8 cellular contexts compared by ENCODE assay signal in the genomic region with DNA sequence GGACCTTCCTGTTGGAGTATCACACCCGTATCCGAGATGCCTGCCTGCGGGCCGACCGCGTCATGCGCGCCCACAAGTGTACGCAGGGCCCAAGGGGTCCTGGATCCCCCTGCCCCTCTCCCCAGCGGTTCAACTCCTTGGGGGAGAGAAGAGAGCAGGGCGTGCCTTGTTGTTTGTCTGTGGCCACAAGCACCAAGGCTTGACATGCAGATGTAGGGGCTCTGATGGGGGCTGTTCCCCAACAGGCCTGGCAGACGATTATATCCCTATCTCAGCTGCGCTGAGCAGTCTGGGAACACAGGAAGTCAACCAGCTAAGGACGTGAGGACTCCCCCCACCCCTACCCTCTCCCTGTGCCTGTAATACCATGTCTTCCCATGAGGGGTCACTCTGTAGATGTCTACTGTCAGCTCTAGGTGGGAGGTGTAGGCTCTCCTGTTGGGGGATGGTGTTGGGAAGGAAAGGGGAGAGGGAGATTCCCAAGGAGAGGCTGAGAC. TPM values are rescaled to one million over a fixed set of nuclear protein-coding genes. Genes with fewer than 3 reads are reported as not detected.
DNase-seq lines count a peak whose midpoint lies in the region; ATAC-seq and TF ChIP-seq lines count a peak whose summit lies in the region.

No MANE protein-coding gene starts in this region.

- TF ChIP-seq CTCF in fibroblast of pulmonary artery (IDR thresholded peaks at IDR 0.05; ENCODE audit: low read length, missing control alignments), result peak; percentile 57
- TF ChIP-seq CTCF in upper lobe of left lung (IDR thresholded peaks at IDR 0.05), result peak in 2 of 6 experiments; percentile 8 to 54

- WGBS in upper lobe of left lung, 2 donors, result 89 to 90% methylated on average over 9 to 14 of the region's 14 CpGs

- H3K27ac ChIP-seq in SJCRH30 (no peak overlapping the region), upper lobe of left lung (no peak overlapping the region)

- H3K27me3 ChIP-seq in SJCRH30 (no peaks in the 10 kb centered on the region), upper lobe of left lung (no peaks in the 10 kb centered on the region)

- intact Hi-C loops in cardiac septum (cut with DNase I) (no loop called here), left ventricle myocardium superior (cut with micrococcal nuclease) (no loop called here)

- ATAC-seq in left ventricle myocardium superior, result no peak
- peak; percentile 27 to 30 for ATAC-seq in upper lobe of left lung (ENCODE audit: low FRiP score in 2 of 2)

- peaks cover 8% of the 10 kb centered on the region for H3K9me3 Mint-ChIP-seq in T-helper 2 cell treated with Interferon-gamma antibody and Interleukin-4, amounts not matched to agents 5 μg/mL and 100 μg/mL, for 36 hours

- peaks cover 39% of the 10 kb centered on the region for H3K36me3 ChIP-seq in SJCRH30
- H3K36me3 ChIP-seq in upper lobe of left lung, result peaks cover 19 to 56% (median 52%) of the 10 kb centered on the region in 4 donors

- peaks cover 56% of the 10 kb centered on the region for H3K36me3 Mint-ChIP-seq in T-helper 2 cell treated with Interferon-gamma antibody and Interleukin-4, amounts not matched to agents 5 μg/mL and 100 μg/mL, for 36 hours (ENCODE audit: low read depth)

- peak; percentile 49 for DNase-seq in cardiac septum (ENCODE audit: low spot score)
- no peak for DNase-seq in left ventricle myocardium superior
- DNase-seq in SJCRH30, result peak; percentile 46 to 67
- no peak for DNase-seq in fibroblast of pulmonary artery (ENCODE audit: low read depth)
- peak in 1 of 2 donors; percentile 78 for DNase-seq in upper lobe of left lung
- no peak for DNase-seq in T-helper 2 cell
- DNase-seq in T-helper 2 cell treated with Interferon-gamma antibody and Interleukin-4, amounts not matched to agents 5 μg/mL and 100 μg/mL, for 36 hours (ENCODE audit: low spot score), result no peak
- DNase-seq in RKO (ENCODE audit: low spot score), result no peak

- H3K27ac Mint-ChIP-seq in T-helper 2 cell treated with Interferon-gamma antibody and Interleukin-4, amounts not matched to agents 5 μg/mL and 100 μg/mL, for 36 hours, result no peak overlapping the region

- H3K4me1 ChIP-seq in SJCRH30, result no peaks in the 10 kb centered on the region
- H3K4me1 ChIP-seq in upper lobe of left lung, result peaks cover 12 to 27% (median 14%) of the 10 kb centered on the region in 4 donors

- H3K9me3 ChIP-seq in SJCRH30 (replicated peaks) (no peaks in the 10 kb centered on the region), upper lobe of left lung (peaks cover 0 to 7% (median 0%) of the 10 kb centered on the region in 4 donors)

- no peak overlapping the region for H3K4me3 Mint-ChIP-seq in T-helper 2 cell treated with Interferon-gamma antibody and Interleukin-4, amounts not matched to agents 5 μg/mL and 100 μg/mL, for 36 hours

- no peak for TF ChIP-seq EP300 in upper lobe of left lung (IDR thresholded peaks at IDR 0.05)

- H3K4me3 ChIP-seq in SJCRH30 (no peak overlapping the region), fibroblast of pulmonary artery (replicated peaks; ENCODE audit: low read depth, low read length) (no peak overlapping the region), upper lobe of left lung (no peak overlapping the region)

- peaks cover 21% of the 10 kb centered on the region for H3K4me1 Mint-ChIP-seq in T-helper 2 cell treated with Interferon-gamma antibody and Interleukin-4, amounts not matched to agents 5 μg/mL and 100 μg/mL, for 36 hours (ENCODE audit: low read depth)

- no peaks in the 10 kb centered on the region for H3K27me3 Mint-ChIP-seq in T-helper 2 cell treated with Interferon-gamma antibody and Interleukin-4, amounts not matched to agents 5 μg/mL and 100 μg/mL, for 36 hours (ENCODE audit: low read depth)

- TF ChIP-seq POLR2A in upper lobe of left lung (IDR thresholded peaks at IDR 0.05), result no peak

RNA-seq across cellular contexts. Expression of a gene that starts 6.8 kb away (rescaled TPM):
- total RNA-seq in cardiac septum, result 434 TPM
- total RNA-seq in left ventricle myocardium superior, result 334 TPM
- 743 and 763 TPM in 2 replicates for total RNA-seq in SJCRH30 (2014; rRNA removed; shearing (Covaris generic))
- 100 to 1,000 TPM; 358 to 813 (median 768) TPM for total RNA-seq in upper lobe of left lung

RNA-seq across cellular contexts. Expression of a gene that starts 9.1 kb away (rescaled TPM):
- 37.6 TPM for total RNA-seq in cardiac septum
- total RNA-seq in left ventricle myocardium superior, result 37.8 TPM
- total RNA-seq in SJCRH30 (2014; rRNA removed; shearing (Covaris generic)), result 31.1 and 35.1 TPM in 2 replicates
- total RNA-seq in upper lobe of left lung, result 100 to 1,000 TPM in 1 of 6 donors, 10 to 100 TPM in 5; 41.5 to 182 (median 53.3) TPM

RNA-seq across cellular contexts. Expression of a gene that starts 17.4 kb away (rescaled TPM):
- total RNA-seq in cardiac septum, result 0.54 TPM
- not detected for total RNA-seq in left ventricle myocardium superior
- total RNA-seq in SJCRH30 (2014; rRNA removed; shearing (Covaris generic)), result 0.04 TPM in 1 of 2 replicates, not detected in the other
- total RNA-seq in upper lobe of left lung, result under 1 TPM in 2 of 6 donors, not detected in 4; 0.37 to 0.69 TPM

RNA-seq across cellular contexts. Expression of a gene that starts 21.5 kb away (rescaled TPM):
- total RNA-seq in cardiac septum, result 118 TPM
- total RNA-seq in left ventricle myocardium superior, result 95.2 TPM
- 21.5 and 23.9 TPM in 2 replicates for total RNA-seq in SJCRH30 (2014; rRNA removed; shearing (Covaris generic))
- 10 to 100 TPM; 28.8 to 79.6 (median 65.3) TPM for total RNA-seq in upper lobe of left lung

RNA-seq across cellular contexts. Expression of a gene that starts 28.5 kb away (rescaled TPM):
- total RNA-seq in cardiac septum (0.83 TPM), left ventricle myocardium superior (1.1 TPM), upper lobe of left lung (10 to 100 TPM in 3 of 6 donors, 1 to 10 TPM in 3; 2.1 to 20.7 (median 11.4) TPM)
- total RNA-seq in SJCRH30 (2014; rRNA removed; shearing (Covaris generic)), result not detected in 2 replicates

Comparison
In these comparisons a context has a peak if more than half of its experiments do, and no peak if none do; other contexts are left out.
1. DNase-seq: peak in cardiac septum (single experiment) and SJCRH30 (2 of 2); none in left ventricle myocardium superior (single experiment), fibroblast of pulmonary artery (single experiment), T-helper 2 cell (0 of 5), T-helper 2 cell treated with Interferon-gamma antibody and Interleukin-4, amounts not matched to agents 5 μg/mL and 100 μg/mL, for 36 hours (single experiment) and RKO (single experiment).